Comparison of ENCODE assay signal across 22 cellular contexts in genomic region chr7:45647426-45647825, GRCh38.
"Had no signal": no experiment of that assay in that cellular context is flagged by ENCODE, and none has a peak within 500 bp of the region (broad histone marks: within the 10 kb centered on the region; RNA-seq: fewer than 3 reads in every experiment).

No MANE protein-coding gene starts in this region.

- H3K27me3 Mint-ChIP-seq: activated CD4-positive, alpha-beta T cell treated with anti-CD3 and anti-CD28 coated beads for 36 hours; activated T-helper 17 cell treated with anti-CD3 and anti-CD28 coated beads, Interleukin-2, amount 50 U/mL, for 72 hours had no signal

- DNase-seq: activated CD4-positive, alpha-beta T cell treated with anti-CD3 and anti-CD28 coated beads for 36 hours; activated CD4-positive, CD25-positive, alpha-beta regulatory T cell; activated gamma-delta T cell treated with Interleukin-2 at 50 U/mL for 16 hours; activated naive CD4-positive, alpha-beta T cell treated with anti-CD3 and anti-CD28 coated beads, Interleukin-2, amount 50 U/mL, for 16 hours; activated T-cell treated with anti-CD3 and anti-CD28 coated beads, Interleukin-2, amount 50 U/mL, for 4 hours; amniotic stem cell; dermis blood vessel endothelial cell; effector CD8-positive, alpha-beta T cell; esophagus squamous epithelium; foreskin melanocyte; kidney glomerular epithelial cell; mammary epithelial cell; naive thymus-derived CD4-positive, alpha-beta T cell; stimulated activated naive CD4-positive, alpha-beta T cell treated with Interleukin-2 at 50 U/mL for 16 hours; T-helper 1 cell had no signal

- H3K27me3 ChIP-seq: brain microvascular endothelial cell, esophagus squamous epithelium, heart right ventricle, tibial nerve had no signal

- ATAC-seq: activated CD4-positive, alpha-beta T cell treated with anti-CD3 and anti-CD28 coated beads for 36 hours; activated T-cell treated with anti-CD3 and anti-CD28 coated beads, Interleukin-2, amount 50 U/mL, for 4 hours; activated T-helper 17 cell treated with anti-CD3 and anti-CD28 coated beads, Interleukin-2, amount 50 U/mL, for 72 hours; naive thymus-derived CD4-positive, alpha-beta T cell had no signal

- H3K27ac Mint-ChIP-seq: activated CD4-positive, alpha-beta T cell treated with anti-CD3 and anti-CD28 coated beads for 36 hours; activated T-helper 17 cell treated with anti-CD3 and anti-CD28 coated beads, Interleukin-2, amount 50 U/mL, for 72 hours; mesothelial cell of epicardium; naive thymus-derived CD4-positive, alpha-beta T cell; T-helper 2 cell treated with Interferon-gamma antibody and Interleukin-4, amounts not matched to agents 5 μg/mL and 100 μg/mL, for 36 hours had no signal

- H3K36me3 Mint-ChIP-seq: mesothelial cell of epicardium; naive thymus-derived CD4-positive, alpha-beta T cell had no signal

- H3K36me3 ChIP-seq: brain microvascular endothelial cell, esophagus squamous epithelium, heart right ventricle, tibial nerve had no signal

- H3K9me3 Mint-ChIP-seq: activated T-cell treated with anti-CD3 and anti-CD28 coated beads, Interleukin-2, amount 50 U/mL, for 4 hours; mesothelial cell of epicardium; naive thymus-derived CD4-positive, alpha-beta T cell; T-helper 2 cell treated with Interferon-gamma antibody and Interleukin-4, amounts not matched to agents 5 μg/mL and 100 μg/mL, for 36 hours had no signal

- H3K4me3 Mint-ChIP-seq: activated CD4-positive, alpha-beta T cell treated with anti-CD3 and anti-CD28 coated beads for 36 hours; activated T-cell treated with anti-CD3 and anti-CD28 coated beads, Interleukin-2, amount 50 U/mL, for 4 hours; activated T-helper 17 cell treated with anti-CD3 and anti-CD28 coated beads, Interleukin-2, amount 50 U/mL, for 72 hours; mesothelial cell of epicardium; naive thymus-derived CD4-positive, alpha-beta T cell; T-helper 2 cell treated with Interferon-gamma antibody and Interleukin-4, amounts not matched to agents 5 μg/mL and 100 μg/mL, for 36 hours had no signal

- H3K9me3 ChIP-seq: esophagus squamous epithelium, heart right ventricle, tibial nerve had no signal

- H3K27ac ChIP-seq: brain microvascular endothelial cell, epithelial cell of prostate, esophagus squamous epithelium, tibial nerve had no signal

- H3K4me1 ChIP-seq: esophagus squamous epithelium had no signal

- H3K4me3 ChIP-seq: esophagus squamous epithelium, heart right ventricle, tibial nerve had no signal
